30 cellular contexts compared by ENCODE assay signal in the genomic region with DNA sequence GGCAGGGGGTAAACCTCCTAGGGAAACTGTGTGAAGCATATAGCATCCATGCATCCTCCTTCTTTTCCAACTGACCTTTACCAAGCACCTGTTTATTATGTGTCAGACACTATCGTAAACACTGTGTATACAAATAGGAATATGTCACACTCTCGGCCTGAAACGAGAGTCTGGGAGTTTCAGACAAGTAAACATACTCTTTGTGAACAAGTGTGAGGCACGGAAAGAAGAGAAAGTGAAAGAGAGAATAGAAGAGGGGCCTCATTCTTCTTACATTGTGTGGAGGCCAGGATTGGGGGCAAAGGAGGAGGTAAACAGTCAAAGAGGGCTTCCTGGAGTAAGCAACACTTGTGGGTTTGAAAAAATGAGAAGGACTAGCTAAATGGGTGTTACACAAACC.
"Had no signal": no experiment of that assay in that cellular context is flagged by ENCODE, and none has a peak within 500 bp of the region (broad histone marks: within the 10 kb centered on the region; RNA-seq: fewer than 3 reads in every experiment).

No MANE protein-coding gene starts in this region.

- H3K27ac Mint-ChIP-seq: activated B cell treated with CpG ODN at 0.5 μM for 24 hours; activated CD8-positive, alpha-beta T cell treated with anti-CD3 and anti-CD28 coated beads for 36 hours; activated naive CD4-positive, alpha-beta T cell treated with anti-CD3 and anti-CD28 coated beads, Interleukin-2, amount 10 ng/mL, durations not matched to agents 7 days and 5 days; activated naive CD8-positive, alpha-beta T cell treated with anti-CD3 and anti-CD28 coated beads, Interleukin-2, amount 10 ng/mL, durations not matched to agents 7 days and 5 days; effector memory CD8-positive, alpha-beta T cell; T-helper 17 cell; T-helper 2 cell treated with Interferon-gamma antibody and Interleukin-4, amounts not matched to agents 5 μg/mL and 100 μg/mL, for 36 hours had no signal

- H3K9me3 Mint-ChIP-seq: activated B cell treated with CpG ODN at 0.5 μM for 24 hours; activated CD8-positive, alpha-beta T cell treated with anti-CD3 and anti-CD28 coated beads for 36 hours; activated naive CD4-positive, alpha-beta T cell treated with anti-CD3 and anti-CD28 coated beads, Interleukin-2, amount 10 ng/mL, durations not matched to agents 7 days and 5 days; activated naive CD4-positive, alpha-beta T cell treated with anti-CD3 and anti-CD28 coated beads, Interleukin-2, amount 50 U/mL, for 72 hours; activated naive CD8-positive, alpha-beta T cell treated with anti-CD3 and anti-CD28 coated beads, Interleukin-2, amount 10 ng/mL, durations not matched to agents 7 days and 5 days; central memory CD8-positive, alpha-beta T cell; effector memory CD8-positive, alpha-beta T cell; T-helper 2 cell treated with Interferon-gamma antibody and Interleukin-4, amounts not matched to agents 5 μg/mL and 100 μg/mL, for 36 hours had no signal

- H3K27me3 Mint-ChIP-seq: activated naive CD8-positive, alpha-beta T cell treated with anti-CD3 and anti-CD28 coated beads, Interleukin-2, amount 10 ng/mL, durations not matched to agents 7 days and 5 days had no signal

- H3K4me3 Mint-ChIP-seq: activated B cell treated with CpG ODN at 0.5 μM for 24 hours; activated CD8-positive, alpha-beta T cell treated with anti-CD3 and anti-CD28 coated beads for 36 hours; activated naive CD4-positive, alpha-beta T cell treated with anti-CD3 and anti-CD28 coated beads, Interleukin-2, amount 10 ng/mL, durations not matched to agents 7 days and 5 days; activated naive CD8-positive, alpha-beta T cell treated with anti-CD3 and anti-CD28 coated beads, Interleukin-2, amount 10 ng/mL, durations not matched to agents 7 days and 5 days; central memory CD8-positive, alpha-beta T cell; effector memory CD8-positive, alpha-beta T cell; T-helper 17 cell; T-helper 2 cell treated with Interferon-gamma antibody and Interleukin-4, amounts not matched to agents 5 μg/mL and 100 μg/mL, for 36 hours had no signal

- H3K27me3 ChIP-seq: esophagus muscularis mucosa, foreskin keratinocyte, gastroesophageal sphincter, heart right ventricle, hepatocyte had no signal

- H3K4me1 ChIP-seq: esophagus muscularis mucosa, foreskin keratinocyte, gastroesophageal sphincter had no signal

- H2AFZ ChIP-seq: hepatocyte had no signal

- H3K9me3 ChIP-seq: esophagus muscularis mucosa, gastroesophageal sphincter, heart right ventricle had no signal

- H3K4me2 ChIP-seq: hepatocyte had no signal

- H3K36me3 ChIP-seq: brain microvascular endothelial cell, WERI-Rb-1 had no signal

- H3K4me1 Mint-ChIP-seq: activated B cell treated with CpG ODN at 0.5 μM for 24 hours; activated naive CD4-positive, alpha-beta T cell treated with anti-CD3 and anti-CD28 coated beads, Interleukin-2, amount 10 ng/mL, durations not matched to agents 7 days and 5 days had no signal

- H3K27ac ChIP-seq: brain microvascular endothelial cell, coronary artery, esophagus muscularis mucosa, foreskin keratinocyte, gastroesophageal sphincter, heart right ventricle, hepatocyte, WERI-Rb-1 had no signal

- H3K4me3 ChIP-seq: coronary artery, esophagus muscularis mucosa, gastroesophageal sphincter, heart right ventricle, hepatocyte had no signal

- ATAC-seq: activated CD4-positive, CD25-positive, alpha-beta regulatory T cell treated with anti-CD3 and anti-CD28 coated beads, Interleukin-2, amount 50 U/mL, for 24 hours; activated CD8-positive, alpha-beta T cell treated with anti-CD3 and anti-CD28 coated beads for 36 hours; activated naive CD4-positive, alpha-beta T cell treated with anti-CD3 and anti-CD28 coated beads, Interleukin-2, amount 50 U/mL, for 72 hours; effector memory CD8-positive, alpha-beta T cell; foreskin keratinocyte; gastroesophageal sphincter; heart right ventricle; T-helper 17 cell had no signal

- H3K79me2 ChIP-seq: hepatocyte had no signal

- DNase-seq: activated B cell treated with CpG ODN at 0.5 μM for 24 hours; activated CD4-positive, alpha-beta T cell treated with anti-CD3 and anti-CD28 coated beads for 48 hours; activated CD4-positive, alpha-beta T cell treated with anti-CD3 and anti-CD28 coated beads, Interleukin-2, amount 50 U/mL, for 1 hour; activated CD4-positive, alpha-beta T cell treated with anti-CD3 and anti-CD28 coated beads, Interleukin-2, amount 50 U/mL, for 48 hours; activated CD8-positive, alpha-beta memory T cell treated with anti-CD3 and anti-CD28 coated beads for 24 hours; activated CD8-positive, alpha-beta T cell treated with anti-CD3 and anti-CD28 coated beads for 36 hours; activated gamma-delta T cell; activated naive CD4-positive, alpha-beta T cell; activated naive CD4-positive, alpha-beta T cell treated with anti-CD3 and anti-CD28 coated beads, Interleukin-2, amount 10 ng/mL, durations not matched to agents 7 days and 5 days; activated naive CD8-positive, alpha-beta T cell treated with anti-CD3 and anti-CD28 coated beads, Interleukin-2, amount 10 ng/mL, durations not matched to agents 7 days and 5 days; activated T-cell treated with anti-CD3 and anti-CD28 coated beads, Interleukin-2, amount 50 U/mL, for 48 hours; anterior cingulate cortex; brain microvascular endothelial cell; dermis blood vessel endothelial cell; effector CD4-positive, alpha-beta T cell; effector memory CD8-positive, alpha-beta T cell; erythroblast; foreskin keratinocyte; heart right ventricle; T-helper 17 cell; T1000; WERI-Rb-1 had no signal
